8 cellular contexts compared by ENCODE assay signal in the genomic region with DNA sequence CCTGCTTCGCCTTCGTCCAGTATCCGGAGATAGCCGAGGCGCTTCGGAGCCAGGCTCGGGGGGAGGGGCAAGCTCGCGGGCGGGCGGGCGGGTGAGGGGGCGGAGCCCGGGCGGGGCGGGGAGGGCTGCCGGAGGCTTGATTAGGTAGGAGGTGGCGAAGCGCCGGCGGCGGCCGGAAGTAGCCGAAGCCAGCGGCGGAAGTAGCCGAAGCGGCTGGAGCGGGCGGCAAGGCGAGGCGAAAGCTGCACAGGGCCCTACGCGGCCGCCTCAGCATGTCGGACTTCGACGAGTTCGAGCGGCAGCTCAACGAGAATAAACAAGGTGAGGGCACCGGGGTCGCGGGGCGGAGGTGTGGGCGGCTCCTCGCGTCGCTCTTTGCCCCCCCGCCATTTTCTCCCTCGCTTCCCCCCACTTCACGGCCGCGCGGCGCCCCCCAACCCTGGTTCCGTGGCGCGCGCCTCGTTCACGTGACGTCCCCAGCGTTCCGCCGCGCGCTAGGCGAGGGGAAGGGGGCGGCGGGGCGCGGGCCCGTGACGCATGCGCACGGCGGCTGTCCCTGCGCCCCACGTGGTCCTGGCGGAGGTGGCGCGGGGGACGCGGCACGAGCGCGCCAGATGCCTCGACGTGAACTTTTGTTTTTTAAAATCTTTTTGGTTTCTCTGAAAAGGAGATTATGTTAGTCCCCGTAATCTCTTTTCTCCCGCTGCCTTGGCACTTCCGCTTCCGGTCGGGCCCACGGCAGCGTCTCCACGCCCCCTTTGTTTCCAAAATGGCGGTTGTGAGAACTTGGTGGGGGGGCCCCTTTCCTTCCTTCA. TPM values are rescaled to one million over a fixed set of nuclear protein-coding genes. Genes with fewer than 3 reads are reported as not detected.
DNase-seq lines count a peak whose midpoint lies in the region; ATAC-seq lines count a peak whose summit lies in the region.

A gene (plus strand): TSS at position 203 of the 815 bp plus-strand sequence. CDS start 70 bp downstream, at position 273.

- peaks cover 62% of the 10 kb centered on the region for H3K36me3 Mint-ChIP-seq in activated T-helper 17 cell treated with anti-CD3 and anti-CD28 coated beads, Interleukin-2, amount 50 U/mL, for 72 hours (ENCODE audit: low read depth)
- H3K36me3 Mint-ChIP-seq in natural killer cell treated with Interleukin-12 subunit alpha and Interleukin-12 subunit beta and Interleukin-15 and Interleukin-18, amount 100 ng/mL, for 72 hours: peaks cover 18% of the 10 kb centered on the region

- H3K4me1 Mint-ChIP-seq in activated T-helper 17 cell treated with anti-CD3 and anti-CD28 coated beads, Interleukin-2, amount 50 U/mL, for 72 hours: peaks cover 21% of the 10 kb centered on the region
- H3K4me1 Mint-ChIP-seq in natural killer cell treated with Interleukin-12 subunit alpha and Interleukin-12 subunit beta and Interleukin-15 and Interleukin-18, amount 100 ng/mL, for 72 hours (ENCODE audit: low read depth in 2 of 2): peaks cover 34 to 36% of the 10 kb centered on the region in 2 donors

- H3K4me3 Mint-ChIP-seq in activated T-helper 17 cell treated with anti-CD3 and anti-CD28 coated beads, Interleukin-2, amount 50 U/mL, for 72 hours: peak within 1 kb of the TSS; percentile 93
- H3K4me3 Mint-ChIP-seq in natural killer cell treated with Interleukin-12 subunit alpha and Interleukin-12 subunit beta and Interleukin-15 and Interleukin-18, amount 100 ng/mL, for 72 hours: peak within 1 kb of the TSS; percentile 90

- H3K9me3 Mint-ChIP-seq in activated T-helper 17 cell treated with anti-CD3 and anti-CD28 coated beads, Interleukin-2, amount 50 U/mL, for 72 hours: no peaks in the 10 kb centered on the region
- no peaks in the 10 kb centered on the region for H3K9me3 Mint-ChIP-seq in natural killer cell treated with Interleukin-12 subunit alpha and Interleukin-12 subunit beta and Interleukin-15 and Interleukin-18, amount 100 ng/mL, for 72 hours

- DNase-seq in DMS79 treated with DMSO at 0.1 percent for 48 hours (lab: John Stamatoyannopoulos, UW): peak; percentile 91
- peak; percentile 86 for DNase-seq in KG1 (lab: John Stamatoyannopoulos, UW)
- DNase-seq in RPMI7951 (ENCODE audit: low read depth): peak; percentile 86
- DNase-seq in fibroblast of peridontal ligament (ENCODE audit: extremely low read depth): peak; percentile 93
- peak; percentile 95 for DNase-seq in natural killer cell treated with Interleukin-12 subunit alpha and Interleukin-12 subunit beta and Interleukin-15 and Interleukin-18, amount 100 ng/mL, for 72 hours (ENCODE audit: low spot score)
- DNase-seq in stimulated activated naive CD8-positive, alpha-beta T cell treated with anti-CD3 and anti-CD28 coated beads, Interleukin-15, Interleukin-2, amounts not matched to agents 100 U/mL and 50 U/mL, for 24 hours: peak; percentile 98

- peak within 1 kb of the TSS; percentile 99 for H3K27ac Mint-ChIP-seq in activated T-helper 17 cell treated with anti-CD3 and anti-CD28 coated beads, Interleukin-2, amount 50 U/mL, for 72 hours
- H3K27ac Mint-ChIP-seq in natural killer cell treated with Interleukin-12 subunit alpha and Interleukin-12 subunit beta and Interleukin-15 and Interleukin-18, amount 100 ng/mL, for 72 hours: peak within 1 kb of the TSS; percentile 98 to 99

- no peaks in the 10 kb centered on the region for H3K27me3 Mint-ChIP-seq in activated T-helper 17 cell treated with anti-CD3 and anti-CD28 coated beads, Interleukin-2, amount 50 U/mL, for 72 hours
- no peaks in the 10 kb centered on the region for H3K27me3 Mint-ChIP-seq in natural killer cell treated with Interleukin-12 subunit alpha and Interleukin-12 subunit beta and Interleukin-15 and Interleukin-18, amount 100 ng/mL, for 72 hours

- peak; percentile 38 for ATAC-seq in GM21723 (IDR thresholded peaks at IDR 0.05; ENCODE audit: unreplicated experiment)
- peak; percentile 50 for ATAC-seq in activated T-helper 17 cell treated with anti-CD3 and anti-CD28 coated beads, Interleukin-2, amount 50 U/mL, for 72 hours (replicated peaks)
- peak; percentile 73 to 78 for ATAC-seq in natural killer cell treated with Interleukin-12 subunit alpha and Interleukin-12 subunit beta and Interleukin-15 and Interleukin-18, amount 100 ng/mL, for 72 hours
- ATAC-seq in stimulated activated naive CD8-positive, alpha-beta T cell treated with anti-CD3 and anti-CD28 coated beads, Interleukin-15, Interleukin-2, amounts not matched to agents 100 U/mL and 50 U/mL, for 24 hours: peak; percentile 55

RNA-seq across cellular contexts. Expression of the gene that starts here (rescaled TPM):
- 80.3 and 108 TPM in 2 replicates for total RNA-seq in RPMI7951 (2014; rRNA removed; shearing (Covaris generic))
- total RNA-seq in activated T-helper 17 cell treated with anti-CD3 and anti-CD28 coated beads, Interleukin-2, amount 50 U/mL, for 72 hours: 100 to 1,000 TPM; 254 to 333 TPM
- 100 to 1,000 TPM; 266 to 434 TPM for total RNA-seq in natural killer cell treated with Interleukin-12 subunit alpha and Interleukin-12 subunit beta and Interleukin-15 and Interleukin-18, amount 100 ng/mL, for 72 hours

Comparison
In these comparisons a context has a peak if more than half of its experiments do, and no peak if none do; other contexts are left out.
1. Peak in every context shown above with its lines: DNase-seq and ATAC-seq.